ENCODE assay signal across 1 cellular context in the genomic region with DNA sequence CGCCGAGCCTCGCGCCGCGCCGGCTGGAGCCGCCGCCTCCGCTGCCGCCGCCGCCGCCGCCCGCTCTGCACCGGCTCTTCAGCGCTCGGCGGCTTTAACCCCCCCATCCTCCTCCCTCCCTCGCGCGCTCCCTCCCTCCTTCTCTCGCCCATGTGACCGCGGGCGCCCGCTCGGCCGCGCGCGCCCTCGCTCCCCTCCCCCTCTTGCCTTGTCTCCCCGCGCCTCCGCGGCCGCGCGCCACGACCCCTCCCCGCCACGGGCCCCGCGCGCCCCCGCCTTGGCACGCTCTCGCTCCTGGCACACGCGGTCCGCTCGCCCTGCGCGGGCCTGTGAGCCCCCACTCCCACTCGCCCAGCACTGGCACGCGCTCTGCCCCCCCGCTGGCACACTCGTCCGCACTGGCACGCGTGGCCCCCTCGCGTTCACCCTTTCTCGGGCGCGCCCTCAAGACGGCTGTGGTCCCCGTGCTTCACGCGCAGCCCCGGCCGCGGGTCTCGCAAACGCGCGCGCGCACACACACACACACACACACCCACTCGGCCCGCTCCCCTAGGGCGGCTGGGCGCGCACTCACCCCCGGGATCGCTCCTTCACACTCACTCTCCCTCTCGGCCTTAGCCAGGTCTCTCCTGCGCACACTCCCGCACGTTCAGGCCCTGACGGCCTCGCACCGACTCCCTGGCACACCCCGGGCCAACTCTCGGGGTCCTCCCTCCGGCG.
TF ChIP-seq lines count a peak whose summit lies in the region.

CNTFR (minus strand) TSS at position 69 of the 720 bp plus-strand sequence. CDS start 20,743 bp downstream, outside the sequence.

TF ChIP-seq in H1, 55 proteins besides CTCF, POLR2A, EP300 and RAD21 (continued from another document):
- TF ChIP-seq PHF8 (conservative IDR thresholded peaks at IDR 0.05; ENCODE audit: low read depth, low read length) (no peak), SIX5 (IDR thresholded peaks at IDR 0.05; ENCODE audit: low read depth, low read length) (no peak), TAF7 (optimal IDR thresholded peaks at IDR 0.05; ENCODE audit: borderline replicate concordance, low read depth, low read length) (no peak), RNF2 (IDR thresholded peaks at IDR 0.05; ENCODE audit: borderline replicate concordance, low read depth, low read length, missing control alignments, poor library complexity, severe bottlenecking) (peak; percentile 44), JUN (IDR thresholded peaks at IDR 0.05; ENCODE audit: low read depth, low read length) (no peak), E2F6 (IDR thresholded peaks at IDR 0.05) (no peak), YY1 (IDR thresholded peaks at IDR 0.05; ENCODE audit: low read depth, low read length) (no peak), SUZ12 (IDR thresholded peaks at IDR 0.05; ENCODE audit: low read length) (peak; percentile 34; the same call in 1 of the 2 replicates), CREB1 (IDR thresholded peaks at IDR 0.05) (no peak), EZH2 (IDR thresholded peaks at IDR 0.05; ENCODE audit: low read depth, low read length, severe bottlenecking) (no peak), CBX5 (IDR thresholded peaks at IDR 0.05; ENCODE audit: low read depth, low read length) (no peak), RBBP5 (IDR thresholded peaks at IDR 0.05; ENCODE audit: borderline replicate concordance, low read depth, low read length) (peak; percentile 35; the same call in 1 of the 2 replicates), SIRT6 (IDR thresholded peaks at IDR 0.05; ENCODE audit: low read length) (no peak), FOSL1 (IDR thresholded peaks at IDR 0.05; ENCODE audit: insufficient read depth, low read depth, low read length) (no peak), CTBP2 (IDR thresholded peaks at IDR 0.05; ENCODE audit: borderline replicate concordance, insufficient read depth, insufficient read length, low read length) (peak; percentile 96), SP4 (IDR thresholded peaks at IDR 0.05; ENCODE audit: low read length) (no peak), RFX5 (IDR thresholded peaks at IDR 0.05; ENCODE audit: borderline replicate concordance, low read depth, low read length) (no peak), SIN3A (conservative IDR thresholded peaks at IDR 0.05 in 1 of 2, IDR thresholded peaks at IDR 0.05 in 1 of 2; ENCODE audit: low read depth in 1 of 2, low read length in 2 of 2) (no peak), ASH2L (IDR thresholded peaks at IDR 0.05; ENCODE audit: low read length) (peak; percentile 56), GABPA (IDR thresholded peaks at IDR 0.05; ENCODE audit: borderline replicate concordance, insufficient read depth, low read length) (no peak), TBP (IDR thresholded peaks at IDR 0.05; ENCODE audit: low read depth, low read length) (no peak), MAFK (IDR thresholded peaks at IDR 0.05; ENCODE audit: low read depth, low read length) (no peak), GTF2F1 (IDR thresholded peaks at IDR 0.05; ENCODE audit: borderline replicate concordance, low read depth, low read length) (no peak), HDAC2 (IDR thresholded peaks at IDR 0.05; ENCODE audit: borderline replicate concordance in 1 of 2, low read depth in 2 of 2, low read length in 2 of 2) (no peak), CHD2 (IDR thresholded peaks at IDR 0.05; ENCODE audit: low read length) (no peak), HDAC6 (IDR thresholded peaks at IDR 0.05; ENCODE audit: low read depth, low read length) (no peak), MAX (IDR thresholded peaks at IDR 0.05) (no peak; the same call in 1 of the 2 replicates), JUND (IDR thresholded peaks at IDR 0.05; ENCODE audit: low read length) (no peak), POLR2AphosphoS5 (IDR thresholded peaks at IDR 0.05; ENCODE audit: low read depth, low read length) (no peak), CHD1 (IDR thresholded peaks at IDR 0.05; ENCODE audit: low read depth, low read length) (no peak), BACH1 (IDR thresholded peaks at IDR 0.05; ENCODE audit: low read length) (no peak), KDM5A (IDR thresholded peaks at IDR 0.05; ENCODE audit: low read length) (no peak), SAP30 (IDR thresholded peaks at IDR 0.05; ENCODE audit: insufficient read depth, insufficient replicate concordance, low read length) (no peak), ATF2 (IDR thresholded peaks at IDR 0.05; ENCODE audit: low read length) (no peak), NRF1 (IDR thresholded peaks at IDR 0.05; ENCODE audit: low read depth, low read length) (no peak), SP1 (IDR thresholded peaks at IDR 0.05; ENCODE audit: low read depth, low read length) (no peak), ZNF274 (IDR thresholded peaks at IDR 0.05; ENCODE audit: borderline replicate concordance, extremely low read depth, low read length) (no peak), TAF1 (IDR thresholded peaks at IDR 0.05; ENCODE audit: low read depth, low read length) (no peak), BCL11A (IDR thresholded peaks at IDR 0.05; ENCODE audit: low read depth in 2 of 2, low read length in 2 of 2) (no peak)
- TF ChIP-seq, protein P1, sequence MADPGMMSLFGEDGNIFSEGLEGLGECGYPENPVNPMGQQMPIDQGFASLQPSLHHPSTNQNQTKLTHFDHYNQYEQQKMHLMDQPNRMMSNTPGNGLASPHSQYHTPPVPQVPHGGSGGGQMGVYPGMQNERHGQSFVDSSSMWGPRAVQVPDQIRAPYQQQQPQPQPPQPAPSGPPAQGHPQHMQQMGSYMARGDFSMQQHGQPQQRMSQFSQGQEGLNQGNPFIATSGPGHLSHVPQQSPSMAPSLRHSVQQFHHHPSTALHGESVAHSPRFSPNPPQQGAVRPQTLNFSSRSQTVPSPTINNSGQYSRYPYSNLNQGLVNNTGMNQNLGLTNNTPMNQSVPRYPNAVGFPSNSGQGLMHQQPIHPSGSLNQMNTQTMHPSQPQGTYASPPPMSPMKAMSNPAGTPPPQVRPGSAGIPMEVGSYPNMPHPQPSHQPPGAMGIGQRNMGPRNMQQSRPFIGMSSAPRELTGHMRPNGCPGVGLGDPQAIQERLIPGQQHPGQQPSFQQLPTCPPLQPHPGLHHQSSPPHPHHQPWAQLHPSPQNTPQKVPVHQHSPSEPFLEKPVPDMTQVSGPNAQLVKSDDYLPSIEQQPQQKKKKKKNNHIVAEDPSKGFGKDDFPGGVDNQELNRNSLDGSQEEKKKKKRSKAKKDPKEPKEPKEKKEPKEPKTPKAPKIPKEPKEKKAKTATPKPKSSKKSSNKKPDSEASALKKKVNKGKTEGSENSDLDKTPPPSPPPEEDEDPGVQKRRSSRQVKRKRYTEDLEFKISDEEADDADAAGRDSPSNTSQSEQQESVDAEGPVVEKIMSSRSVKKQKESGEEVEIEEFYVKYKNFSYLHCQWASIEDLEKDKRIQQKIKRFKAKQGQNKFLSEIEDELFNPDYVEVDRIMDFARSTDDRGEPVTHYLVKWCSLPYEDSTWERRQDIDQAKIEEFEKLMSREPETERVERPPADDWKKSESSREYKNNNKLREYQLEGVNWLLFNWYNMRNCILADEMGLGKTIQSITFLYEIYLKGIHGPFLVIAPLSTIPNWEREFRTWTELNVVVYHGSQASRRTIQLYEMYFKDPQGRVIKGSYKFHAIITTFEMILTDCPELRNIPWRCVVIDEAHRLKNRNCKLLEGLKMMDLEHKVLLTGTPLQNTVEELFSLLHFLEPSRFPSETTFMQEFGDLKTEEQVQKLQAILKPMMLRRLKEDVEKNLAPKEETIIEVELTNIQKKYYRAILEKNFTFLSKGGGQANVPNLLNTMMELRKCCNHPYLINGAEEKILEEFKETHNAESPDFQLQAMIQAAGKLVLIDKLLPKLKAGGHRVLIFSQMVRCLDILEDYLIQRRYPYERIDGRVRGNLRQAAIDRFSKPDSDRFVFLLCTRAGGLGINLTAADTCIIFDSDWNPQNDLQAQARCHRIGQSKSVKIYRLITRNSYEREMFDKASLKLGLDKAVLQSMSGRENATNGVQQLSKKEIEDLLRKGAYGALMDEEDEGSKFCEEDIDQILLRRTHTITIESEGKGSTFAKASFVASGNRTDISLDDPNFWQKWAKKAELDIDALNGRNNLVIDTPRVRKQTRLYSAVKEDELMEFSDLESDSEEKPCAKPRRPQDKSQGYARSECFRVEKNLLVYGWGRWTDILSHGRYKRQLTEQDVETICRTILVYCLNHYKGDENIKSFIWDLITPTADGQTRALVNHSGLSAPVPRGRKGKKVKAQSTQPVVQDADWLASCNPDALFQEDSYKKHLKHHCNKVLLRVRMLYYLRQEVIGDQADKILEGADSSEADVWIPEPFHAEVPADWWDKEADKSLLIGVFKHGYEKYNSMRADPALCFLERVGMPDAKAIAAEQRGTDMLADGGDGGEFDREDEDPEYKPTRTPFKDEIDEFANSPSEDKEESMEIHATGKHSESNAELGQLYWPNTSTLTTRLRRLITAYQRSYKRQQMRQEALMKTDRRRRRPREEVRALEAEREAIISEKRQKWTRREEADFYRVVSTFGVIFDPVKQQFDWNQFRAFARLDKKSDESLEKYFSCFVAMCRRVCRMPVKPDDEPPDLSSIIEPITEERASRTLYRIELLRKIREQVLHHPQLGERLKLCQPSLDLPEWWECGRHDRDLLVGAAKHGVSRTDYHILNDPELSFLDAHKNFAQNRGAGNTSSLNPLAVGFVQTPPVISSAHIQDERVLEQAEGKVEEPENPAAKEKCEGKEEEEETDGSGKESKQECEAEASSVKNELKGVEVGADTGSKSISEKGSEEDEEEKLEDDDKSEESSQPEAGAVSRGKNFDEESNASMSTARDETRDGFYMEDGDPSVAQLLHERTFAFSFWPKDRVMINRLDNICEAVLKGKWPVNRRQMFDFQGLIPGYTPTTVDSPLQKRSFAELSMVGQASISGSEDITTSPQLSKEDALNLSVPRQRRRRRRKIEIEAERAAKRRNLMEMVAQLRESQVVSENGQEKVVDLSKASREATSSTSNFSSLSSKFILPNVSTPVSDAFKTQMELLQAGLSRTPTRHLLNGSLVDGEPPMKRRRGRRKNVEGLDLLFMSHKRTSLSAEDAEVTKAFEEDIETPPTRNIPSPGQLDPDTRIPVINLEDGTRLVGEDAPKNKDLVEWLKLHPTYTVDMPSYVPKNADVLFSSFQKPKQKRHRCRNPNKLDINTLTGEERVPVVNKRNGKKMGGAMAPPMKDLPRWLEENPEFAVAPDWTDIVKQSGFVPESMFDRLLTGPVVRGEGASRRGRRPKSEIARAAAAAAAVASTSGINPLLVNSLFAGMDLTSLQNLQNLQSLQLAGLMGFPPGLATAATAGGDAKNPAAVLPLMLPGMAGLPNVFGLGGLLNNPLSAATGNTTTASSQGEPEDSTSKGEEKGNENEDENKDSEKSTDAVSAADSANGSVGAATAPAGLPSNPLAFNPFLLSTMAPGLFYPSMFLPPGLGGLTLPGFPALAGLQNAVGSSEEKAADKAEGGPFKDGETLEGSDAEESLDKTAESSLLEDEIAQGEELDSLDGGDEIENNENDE (IDR thresholded peaks at IDR 0.05; ENCODE audit: insufficient replicate concordance, low read length) = no peak
- TF ChIP-seq, protein P2, sequence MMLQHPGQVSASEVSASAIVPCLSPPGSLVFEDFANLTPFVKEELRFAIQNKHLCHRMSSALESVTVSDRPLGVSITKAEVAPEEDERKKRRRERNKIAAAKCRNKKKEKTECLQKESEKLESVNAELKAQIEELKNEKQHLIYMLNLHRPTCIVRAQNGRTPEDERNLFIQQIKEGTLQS (IDR thresholded peaks at IDR 0.05; ENCODE audit: insufficient read depth, low read depth, low read length) = no peak
- TF ChIP-seq, protein P3, sequence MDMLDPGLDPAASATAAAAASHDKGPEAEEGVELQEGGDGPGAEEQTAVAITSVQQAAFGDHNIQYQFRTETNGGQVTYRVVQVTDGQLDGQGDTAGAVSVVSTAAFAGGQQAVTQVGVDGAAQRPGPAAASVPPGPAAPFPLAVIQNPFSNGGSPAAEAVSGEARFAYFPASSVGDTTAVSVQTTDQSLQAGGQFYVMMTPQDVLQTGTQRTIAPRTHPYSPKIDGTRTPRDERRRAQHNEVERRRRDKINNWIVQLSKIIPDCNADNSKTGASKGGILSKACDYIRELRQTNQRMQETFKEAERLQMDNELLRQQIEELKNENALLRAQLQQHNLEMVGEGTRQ (IDR thresholded peaks at IDR 0.05; ENCODE audit: low read length) = peak; percentile 25; the same call in 1 of the 2 replicates
